8 cellular contexts compared by ENCODE assay signal in genomic region chr11:75474878-75475766, GRCh38. TPM values are rescaled to one million over a fixed set of nuclear protein-coding genes. Genes with fewer than 3 reads are reported as not detected.
A peak's percentile ranks its signal among the peaks of the same experiment; 100 is the strongest.
DNase-seq lines count a peak whose midpoint lies in the region; ATAC-seq and TF ChIP-seq lines count a peak whose summit lies in the region.

No MANE protein-coding gene starts in this region.

- H3K79me2 ChIP-seq in GM23338 (replicated peaks; ENCODE audit: insufficient read depth), result no peaks in the 10 kb centered on the region

- H3K36me3 ChIP-seq in GM23338 (ENCODE audit: insufficient read depth), result no peaks in the 10 kb centered on the region

- peak overlapping the region; percentile 67 for H3K4me3 Mint-ChIP-seq in GM23338

- no peaks in the 10 kb centered on the region for H3K27me3 ChIP-seq in GM23338 (ENCODE audit: insufficient read depth)

- H3K27ac ChIP-seq in GM23338 (ENCODE audit: low read depth), result peak overlapping the region; percentile 21; the same call in 1 of the 2 replicates

- peaks cover 10% of the 10 kb centered on the region for H3K27me3 Mint-ChIP-seq in GM23338 (ENCODE audit: insufficient read depth, low read depth, poor library complexity)

- peak overlapping the region; percentile 75 for H3K4me2 ChIP-seq in GM23338

- TF ChIP-seq CTCF in GM23338 (conservative IDR thresholded peaks at IDR 0.05; ENCODE audit: low read depth in 2 of 2), result no peak

- peak overlapping the region; percentile 82 for H3K27ac Mint-ChIP-seq in GM23338

- peak overlapping the region; percentile 75 for H2AFZ ChIP-seq in GM23338

- peak overlapping the region; percentile 47 for H3K4me3 ChIP-seq in GM23338

- no peaks in the 10 kb centered on the region for H3K9me2 ChIP-seq in GM23338 (ENCODE audit: insufficient read depth)

- ATAC-seq in GM23338, result peak; percentile 89
- no peak for ATAC-seq in GM19023 (IDR thresholded peaks at IDR 0.05; ENCODE audit: unreplicated experiment)
- ATAC-seq in HG03280 (IDR thresholded peaks at IDR 0.05; ENCODE audit: unreplicated experiment), result no peak
- ATAC-seq in HG02885 (IDR thresholded peaks at IDR 0.05; ENCODE audit: poor library complexity, unreplicated experiment), result no peak

- no peaks in the 10 kb centered on the region for H3K9me3 Mint-ChIP-seq in GM23338

- peaks cover 5% of the 10 kb centered on the region; the same call in 1 of the 2 replicates for H3K4me1 ChIP-seq in GM23338 (ENCODE audit: insufficient read depth)

- H3K36me3 Mint-ChIP-seq in GM23338 (ENCODE audit: low read depth), result no peaks in the 10 kb centered on the region; the same call in 2 of the 3 replicates

- H3F3A ChIP-seq in GM23338 (replicated peaks; ENCODE audit: low read depth), result no peaks in the 10 kb centered on the region

- no peaks in the 10 kb centered on the region for H4K20me1 ChIP-seq in GM23338 (replicated peaks; ENCODE audit: insufficient read depth)

- DNase-seq in GM23338 (ENCODE audit: low spot score) (peak; percentile 95), RPMI7951 (ENCODE audit: low read depth) (peak; percentile 24), iPS DF 4.7 (ENCODE audit: extremely low read depth, low spot score) (peak; percentile 66)
- DNase-seq in activated effector memory CD4-positive, alpha-beta T cell treated with anti-CD3 and anti-CD28 coated beads, Interleukin-2, amount 50 U/mL, for 16 hours, result peak; percentile 79
- peak; percentile 52 for DNase-seq in stimulated activated CD4-positive, alpha-beta T cell treated with anti-CD3 and anti-CD28 coated beads, Interleukin-4, amount 100 ng/mL, for 1 hour

- H3K4me1 Mint-ChIP-seq in GM23338, result peaks cover 26% of the 10 kb centered on the region

TF ChIP-seq in GM23338, 12 proteins besides CTCF, POLR2A, EP300 and RAD21:
- TF ChIP-seq POLR2AphosphoS5 (IDR thresholded peaks at IDR 0.05; ENCODE audit: low read depth), result peak; percentile 50; the same call in 1 of the 2 replicates
- no peak for TF ChIP-seq ZNF331 (CRISPR knock-in tag; IDR thresholded peaks at IDR 0.05; ENCODE audit: low read depth)
- TF ChIP-seq ZNF462 (CRISPR knock-in tag; IDR thresholded peaks at IDR 0.05), result no peak
- TF ChIP-seq JUNB (IDR thresholded peaks at IDR 0.05; ENCODE audit: unreplicated experiment), result no peak

RNA-seq across cellular contexts. Expression of gene KLHL35, which starts 42.1 kb away (rescaled TPM):
- 0.28 and 1.1 TPM in 2 replicates for total RNA-seq in GM23338 (2014; rRNA removed; shearing (Covaris generic))
- 0.10 TPM in 1 of 2 replicates, not detected in the other for polyA plus RNA-seq in GM23338 (2016; fragmentation: Nextera tagmentation; extraction: Ambion mirVana)
- 1.6 and 1.8 TPM in 2 replicates for total RNA-seq in RPMI7951 (2014; rRNA removed; shearing (Covaris generic))

RNA-seq across cellular contexts. Expression of gene GDPD5, which starts 50.6 kb away (rescaled TPM):
- 3.3 and 4.9 TPM in 2 replicates for total RNA-seq in GM23338 (2014; rRNA removed; shearing (Covaris generic))
- polyA plus RNA-seq in GM23338 (2016; fragmentation: Nextera tagmentation; extraction: Ambion mirVana), result 1.6 and 1.7 TPM in 2 replicates
- 0.84 and 1.5 TPM in 2 replicates for total RNA-seq in RPMI7951 (2014; rRNA removed; shearing (Covaris generic))

Comparison
In these comparisons a context has a peak if more than half of its experiments do, and no peak if none do; other contexts are left out.
1. DNase-seq: peak in every context shown above with its lines; median percentile 95 in GM23338; 79 in activated effector memory CD4-positive, alpha-beta T cell treated with anti-CD3 and anti-CD28 coated beads, Interleukin-2, amount 50 U/mL, for 16 hours; 66 in iPS DF 4.7; 52 in stimulated activated CD4-positive, alpha-beta T cell treated with anti-CD3 and anti-CD28 coated beads, Interleukin-4, amount 100 ng/mL, for 1 hour; 24 in RPMI7951.